ENCODE assay signal across 19 cellular contexts in genomic region chr7:129495987-129496386, GRCh38. TPM values are rescaled to one million over a fixed set of nuclear protein-coding genes. Genes with fewer than 3 reads are reported as not detected.
DNase-seq lines count a peak whose midpoint lies in the region; ATAC-seq and TF ChIP-seq lines count a peak whose summit lies in the region.
"Had no signal": no experiment of that assay in that cellular context is flagged by ENCODE, and none has a peak within 500 bp of the region (broad histone marks: within the 10 kb centered on the region; RNA-seq: fewer than 3 reads in every experiment).

No MANE protein-coding gene starts in this region.

- TF ChIP-seq CTCF in osteocyte (IDR thresholded peaks at IDR 0.05), result no peak
- no peak for TF ChIP-seq CTCF in GM23338 (conservative IDR thresholded peaks at IDR 0.05; ENCODE audit: low read depth in 2 of 2)

- H3K4me3 ChIP-seq in GM23338, result no peak overlapping the region
- H3K4me3 ChIP-seq: BLaER1 treated with 17β-estradiol and CSF1 and Interleukin-3, amounts not matched to agents 10 nM and 100 nM; GM23248; PC-9 had no signal

- H3K9me2 ChIP-seq in GM23338 (ENCODE audit: insufficient read depth), result no peaks in the 10 kb centered on the region

- H2AFZ ChIP-seq in GM23338, result no peak overlapping the region
- H2AFZ ChIP-seq: GM23248, PC-9 had no signal

- 0 out of 2 replicates have a peak, but pooled peaks cover 2% of the 10 kb centered on the region for H3F3A ChIP-seq in GM23338 (replicated peaks; ENCODE audit: low read depth)

- no peaks in the 10 kb centered on the region for H3K9me3 Mint-ChIP-seq in activated CD4-positive, alpha-beta T cell treated with anti-CD3 and anti-CD28 coated beads, Interleukin-2, amount 10 ng/mL, durations not matched to agents 24 days and 14 days
- H3K9me3 Mint-ChIP-seq in activated T-helper 17 cell treated with anti-CD3 and anti-CD28 coated beads, Interleukin-2, amount 50 U/mL, for 72 hours, result no peaks in the 10 kb centered on the region
- no peaks in the 10 kb centered on the region for H3K9me3 Mint-ChIP-seq in osteocyte (ENCODE audit: unreplicated experiment)
- no peaks in the 10 kb centered on the region; the same call in 2 of the 3 replicates for H3K9me3 Mint-ChIP-seq in GM23338

- H4K20me1 ChIP-seq in GM23338 (replicated peaks; ENCODE audit: insufficient read depth), result no peaks in the 10 kb centered on the region
- H4K20me1 ChIP-seq: BLaER1 treated with 17β-estradiol and CSF1 and Interleukin-3, amounts not matched to agents 10 nM and 100 nM had no signal

- peaks cover 5% of the 10 kb centered on the region; the same call in 1 of the 2 replicates for H3K27me3 ChIP-seq in GM23338 (ENCODE audit: insufficient read depth)
- H3K27me3 ChIP-seq: BLaER1 treated with 17β-estradiol and CSF1 and Interleukin-3, amounts not matched to agents 10 nM and 100 nM had no signal

- no peaks in the 10 kb centered on the region for H3K36me3 ChIP-seq in GM23338 (ENCODE audit: insufficient read depth)
- H3K36me3 ChIP-seq: BLaER1 treated with 17β-estradiol and CSF1 and Interleukin-3, amounts not matched to agents 10 nM and 100 nM had no signal

- peaks cover 36% of the 10 kb centered on the region for H3K4me1 Mint-ChIP-seq in activated CD4-positive, alpha-beta T cell treated with anti-CD3 and anti-CD28 coated beads, Interleukin-2, amount 10 ng/mL, durations not matched to agents 24 days and 14 days
- H3K4me1 Mint-ChIP-seq in activated T-helper 17 cell treated with anti-CD3 and anti-CD28 coated beads, Interleukin-2, amount 50 U/mL, for 72 hours, result no peaks in the 10 kb centered on the region
- H3K4me1 Mint-ChIP-seq in osteocyte (ENCODE audit: unreplicated experiment), result peaks cover 5% of the 10 kb centered on the region
- H3K4me1 Mint-ChIP-seq in GM23338, result no peaks in the 10 kb centered on the region

- no peak overlapping the region for H3K4me2 ChIP-seq in GM23338
- H3K4me2 ChIP-seq: PC-9 had no signal

- no peaks in the 10 kb centered on the region for H3K27me3 Mint-ChIP-seq in activated CD4-positive, alpha-beta T cell treated with anti-CD3 and anti-CD28 coated beads, Interleukin-2, amount 10 ng/mL, durations not matched to agents 24 days and 14 days
- H3K27me3 Mint-ChIP-seq in activated T-helper 17 cell treated with anti-CD3 and anti-CD28 coated beads, Interleukin-2, amount 50 U/mL, for 72 hours, result no peaks in the 10 kb centered on the region
- H3K27me3 Mint-ChIP-seq in osteocyte (ENCODE audit: unreplicated experiment), result peaks cover 3% of the 10 kb centered on the region
- H3K27me3 Mint-ChIP-seq in GM23338 (ENCODE audit: insufficient read depth, low read depth, poor library complexity), result peaks cover 10% of the 10 kb centered on the region

- peak overlapping the region; percentile 68 for H3K27ac Mint-ChIP-seq in activated CD4-positive, alpha-beta T cell treated with anti-CD3 and anti-CD28 coated beads, Interleukin-2, amount 10 ng/mL, durations not matched to agents 24 days and 14 days
- peak overlapping the region; percentile 10 for H3K27ac Mint-ChIP-seq in activated T-helper 17 cell treated with anti-CD3 and anti-CD28 coated beads, Interleukin-2, amount 50 U/mL, for 72 hours
- H3K27ac Mint-ChIP-seq in osteocyte (ENCODE audit: unreplicated experiment), result no peak overlapping the region
- H3K27ac Mint-ChIP-seq in GM23338, result no peak overlapping the region

- peaks cover 15% of the 10 kb centered on the region for H3K36me3 Mint-ChIP-seq in activated CD4-positive, alpha-beta T cell treated with anti-CD3 and anti-CD28 coated beads, Interleukin-2, amount 10 ng/mL, durations not matched to agents 24 days and 14 days (ENCODE audit: low read depth)
- H3K36me3 Mint-ChIP-seq in activated T-helper 17 cell treated with anti-CD3 and anti-CD28 coated beads, Interleukin-2, amount 50 U/mL, for 72 hours (ENCODE audit: low read depth), result no peaks in the 10 kb centered on the region
- H3K36me3 Mint-ChIP-seq in osteocyte (ENCODE audit: unreplicated experiment) (no peaks in the 10 kb centered on the region), GM23338 (ENCODE audit: low read depth) (no peaks in the 10 kb centered on the region)

- H3K79me2 ChIP-seq in GM23338 (replicated peaks; ENCODE audit: insufficient read depth), result no peaks in the 10 kb centered on the region

- peak overlapping the region; percentile 16 for H3K4me3 Mint-ChIP-seq in activated CD4-positive, alpha-beta T cell treated with anti-CD3 and anti-CD28 coated beads, Interleukin-2, amount 10 ng/mL, durations not matched to agents 24 days and 14 days
- H3K4me3 Mint-ChIP-seq in activated T-helper 17 cell treated with anti-CD3 and anti-CD28 coated beads, Interleukin-2, amount 50 U/mL, for 72 hours, result no peak overlapping the region
- H3K4me3 Mint-ChIP-seq in osteocyte (ENCODE audit: unreplicated experiment) (no peak overlapping the region), GM23338 (no peak overlapping the region)

- DNase-seq in activated CD4-positive, alpha-beta T cell treated with anti-CD3 and anti-CD28 coated beads, Interleukin-2, amount 10 ng/mL, durations not matched to agents 24 days and 14 days, result peak; percentile 68
- no peak for DNase-seq in activated CD4-positive, alpha-beta T cell treated with anti-CD3 and anti-CD28 coated beads, Interleukin-2, amount 50 U/mL, for 1 hour
- DNase-seq in SK-N-DZ (ENCODE audit: low spot score) (peak; percentile 75), osteocyte (ENCODE audit: extremely low spot score, unreplicated experiment) (peak; percentile 6), DMS53 treated with DMSO at 0.1 percent for 48 hours (lab: John Stamatoyannopoulos, UW; ENCODE audit: unreplicated experiment) (no peak), GM23338 (ENCODE audit: low spot score) (no peak)
- DNase-seq: 8988T, DMS 273 treated with DMSO at 0.1 percent for 48 hours, GM23248, KG1, NCI-H1930, NCI-H2171, NCI-H446 treated with DMSO at 0.1 percent for 48 hours, NCI-H748 treated with DMSO at 0.1 percent for 48 hours, PC-9 had no signal

- no peaks in the 10 kb centered on the region for H3K4me1 ChIP-seq in GM23338 (ENCODE audit: insufficient read depth)

- intact Hi-C loops in activated CD4-positive, alpha-beta T cell treated with anti-CD3 and anti-CD28 coated beads, Interleukin-2, amount 10 ng/mL, durations not matched to agents 24 days and 14 days (cut with micrococcal nuclease), result loop anchor here (2.0 to 5.0 kb wide), 3 partner anchors 57 to 451 kb away; no protein-coding TSS in a partner anchor

- no peak for ATAC-seq in activated T-helper 17 cell treated with anti-CD3 and anti-CD28 coated beads, Interleukin-2, amount 50 U/mL, for 72 hours (replicated peaks)
- no peak for ATAC-seq in GM23338
- no peak for ATAC-seq in GM18867 (IDR thresholded peaks at IDR 0.05; ENCODE audit: unreplicated experiment)

- H3K27ac ChIP-seq in GM23338 (ENCODE audit: low read depth), result no peak overlapping the region
- H3K27ac ChIP-seq: GM23248, HL-60, PC-9 had no signal

TF ChIP-seq in GM23338, 12 proteins besides CTCF, POLR2A, EP300 and RAD21 (continues in another document):
- TF ChIP-seq POLR2AphosphoS5 (IDR thresholded peaks at IDR 0.05; ENCODE audit: low read depth) (no peak), ZNF331 (CRISPR knock-in tag; IDR thresholded peaks at IDR 0.05; ENCODE audit: low read depth) (no peak), STAT1 (IDR thresholded peaks at IDR 0.05; ENCODE audit: unreplicated experiment) (no peak), REST (IDR thresholded peaks at IDR 0.05; ENCODE audit: unreplicated experiment) (no peak), EZH2 (IDR thresholded peaks at IDR 0.05; ENCODE audit: low read depth, unreplicated experiment) (no peak), CREB1 (CRISPR knock-in tag; IDR thresholded peaks at IDR 0.05; ENCODE audit: low read depth) (no peak), EZH2phosphoT487 (IDR thresholded peaks at IDR 0.05; ENCODE audit: unreplicated experiment) (no peak)

RNA-seq across cellular contexts. Expression of gene SMKR1, which starts 6.3 kb away (rescaled TPM):
- total RNA-seq in activated CD4-positive, alpha-beta T cell treated with anti-CD3 and anti-CD28 coated beads, Interleukin-2, amount 10 ng/mL, durations not matched to agents 24 days and 14 days, result 5.9 and 6.1 TPM in 2 replicates
- 0.22 TPM in 1 of 2 replicates, not detected in the other for polyA plus RNA-seq in SK-N-DZ (2014; cell fraction: cytosol; rRNA removed)
- polyA plus RNA-seq in SK-N-DZ (2014; cell fraction: nucleus; rRNA removed), result 1.9 TPM in 1 of 2 replicates, not detected in the other
- total RNA-seq in activated T-helper 17 cell treated with anti-CD3 and anti-CD28 coated beads, Interleukin-2, amount 50 U/mL, for 72 hours, result 1 to 10 TPM; 1.3 to 1.9 TPM
- not detected in 2 replicates for total RNA-seq in osteocyte
- 0.70 TPM in 1 of 2 replicates, not detected in the other for total RNA-seq in GM23338 (2014; rRNA removed; shearing (Covaris generic))
- 1.7 and 2.1 TPM in 2 replicates for polyA plus RNA-seq in GM23338 (2016; fragmentation: Nextera tagmentation; extraction: Ambion mirVana)
- total RNA-seq: GM23248 had no signal

Comparison
In these comparisons a context has a peak if more than half of its experiments do, and no peak if none do; other contexts are left out.
1. DNase-seq: peak in activated CD4-positive, alpha-beta T cell treated with anti-CD3 and anti-CD28 coated beads, Interleukin-2, amount 10 ng/mL, durations not matched to agents 24 days and 14 days (single experiment), SK-N-DZ (single experiment) and osteocyte (single experiment); none in activated CD4-positive, alpha-beta T cell treated with anti-CD3 and anti-CD28 coated beads, Interleukin-2, amount 50 U/mL, for 1 hour (single experiment), DMS53 treated with DMSO at 0.1 percent for 48 hours (single experiment) and GM23338 (single experiment).
2. H3K27ac Mint-ChIP-seq: peak in activated CD4-positive, alpha-beta T cell treated with anti-CD3 and anti-CD28 coated beads, Interleukin-2, amount 10 ng/mL, durations not matched to agents 24 days and 14 days (single experiment) and activated T-helper 17 cell treated with anti-CD3 and anti-CD28 coated beads, Interleukin-2, amount 50 U/mL, for 72 hours (single experiment); none in osteocyte (single experiment) and GM23338 (single experiment).